11 cellular contexts compared by ENCODE assay signal in genomic region chr3:142275856-142276255, GRCh38. TPM values are rescaled to one million over a fixed set of nuclear protein-coding genes. Genes with fewer than 3 reads are reported as not detected.
A peak's percentile ranks its signal among the peaks of the same experiment; 100 is the strongest.
DNase-seq lines count a peak whose midpoint lies in the region; ATAC-seq, FAIRE-seq and TF ChIP-seq lines count a peak whose summit lies in the region.
"Had no signal": no experiment of that assay in that cellular context is flagged by ENCODE, and none has a peak within 500 bp of the region (broad histone marks: within the 10 kb centered on the region; RNA-seq: fewer than 3 reads in every experiment).

No MANE protein-coding gene starts in this region.

- DNase-seq in GM03348 (ENCODE audit: low spot score) (peak; percentile 68), PC-3 (peak; percentile 14), pancreas (no peak), germinal center (ENCODE audit: low spot score) (no peak), erythroblast (lab: John Stamatoyannopoulos, UW) (no peak)
- DNase-seq in activated CD4-positive, alpha-beta T cell treated with anti-CD3 and anti-CD28 coated beads for 4 hours: no peak
- DNase-seq: activated CD4-positive, alpha-beta T cell treated with anti-CD3 and anti-CD28 coated beads, Interleukin-2, amount 10 ng/mL, durations not matched to agents 24 days and 14 days; NCI-H510A treated with DMSO at 0.1 percent for 48 hours had no signal

- peaks cover 34% of the 10 kb centered on the region for H3K4me1 Mint-ChIP-seq in dendritic cell treated with granulocyte-macrophage colony-stimulating factor and Interleukin-4, amounts not matched to agents 40 ng/mL and 50 ng/mL, for 4 days (ENCODE audit: low read depth)

- CTCF ChIA-PET in PC-3 (lab: Charles Lee): no interaction called here

- H3K79me2 ChIP-seq in PC-3 (ENCODE audit: low read length): no peaks in the 10 kb centered on the region

- H3K9me3 ChIP-seq in PC-3 (ENCODE audit: low read length): no peaks in the 10 kb centered on the region
- no peaks in the 10 kb centered on the region for H3K9me3 ChIP-seq in pancreas

- H3K9ac ChIP-seq in PC-3 (ENCODE audit: low read length): no peak overlapping the region

- TF ChIP-seq POLR2A in erythroblast (IDR thresholded peaks at IDR 0.05; ENCODE audit: low read length): no peak

- H3K27ac ChIP-seq in PC-3 (ENCODE audit: low read length): no peak overlapping the region
- no peak overlapping the region for H3K27ac ChIP-seq in pancreas

- no peaks in the 10 kb centered on the region for H4K20me1 ChIP-seq in PC-3 (ENCODE audit: low read length)

- no peak overlapping the region for H3K4me2 ChIP-seq in PC-3 (ENCODE audit: low read length)

- BruUV-seq in PC-3 (replicated peaks; lab: Mats Ljungman, UMichigan): no TSS peak

- TF ChIP-seq CTCF in PC-3 (conservative IDR thresholded peaks at IDR 0.05; ENCODE audit: low read depth, low read length) (no peak), pancreas (IDR thresholded peaks at IDR 0.05) (no peak)

- H3K27me3 ChIP-seq in PC-3 (ENCODE audit: low read length): no peaks in the 10 kb centered on the region
- no peaks in the 10 kb centered on the region for H3K27me3 ChIP-seq in pancreas

- ATAC-seq in PC-3 (no peak), pancreas (peak in 3 of 4 donors; percentile 11 to 64 (median 33)), HG03354 (IDR thresholded peaks at IDR 0.05; ENCODE audit: poor library complexity, severe bottlenecking, unreplicated experiment) (no peak)

- H2AFZ ChIP-seq in PC-3 (ENCODE audit: low read length): no peak overlapping the region

- H3K4me1 ChIP-seq in PC-3 (ENCODE audit: insufficient read depth, low read length): no peaks in the 10 kb centered on the region
- H3K4me1 ChIP-seq in pancreas: no peaks in the 10 kb centered on the region

- H3K36me3 ChIP-seq in PC-3 (ENCODE audit: low read depth, low read length): no peaks in the 10 kb centered on the region
- no peaks in the 10 kb centered on the region for H3K36me3 ChIP-seq in pancreas

- no peaks in the 10 kb centered on the region for H3F3A ChIP-seq in PC-3 (ENCODE audit: low read length, unreplicated experiment)

- 69 to 70% methylated on average over 2 of the region's 2 CpGs for whole genome bisulfite sequencing in pancreas, 2 donors

- H3K27me3 Mint-ChIP-seq in dendritic cell treated with granulocyte-macrophage colony-stimulating factor and Interleukin-4, amounts not matched to agents 40 ng/mL and 50 ng/mL, for 4 days: no peaks in the 10 kb centered on the region
- H3K27me3 Mint-ChIP-seq: activated CD4-positive, alpha-beta T cell treated with anti-CD3 and anti-CD28 coated beads, Interleukin-2, amount 10 ng/mL, durations not matched to agents 24 days and 14 days had no signal

- POLR2A ChIA-PET in PC-3 (lab: Charles Lee; ENCODE audit: unreplicated experiment): no interaction called here

- no peak overlapping the region for H3K4me3 Mint-ChIP-seq in dendritic cell treated with granulocyte-macrophage colony-stimulating factor and Interleukin-4, amounts not matched to agents 40 ng/mL and 50 ng/mL, for 4 days
- H3K4me3 Mint-ChIP-seq: activated CD4-positive, alpha-beta T cell treated with anti-CD3 and anti-CD28 coated beads, Interleukin-2, amount 10 ng/mL, durations not matched to agents 24 days and 14 days had no signal

- no peak overlapping the region for H3K4me3 ChIP-seq in PC-3 (ENCODE audit: low read length)
- no peak overlapping the region for H3K4me3 ChIP-seq in pancreas

- H3K9me3 Mint-ChIP-seq in dendritic cell treated with granulocyte-macrophage colony-stimulating factor and Interleukin-4, amounts not matched to agents 40 ng/mL and 50 ng/mL, for 4 days: no peaks in the 10 kb centered on the region
- H3K9me3 Mint-ChIP-seq: activated CD4-positive, alpha-beta T cell treated with anti-CD3 and anti-CD28 coated beads, Interleukin-2, amount 10 ng/mL, durations not matched to agents 24 days and 14 days had no signal

- no peaks in the 10 kb centered on the region for H3K36me3 Mint-ChIP-seq in dendritic cell treated with granulocyte-macrophage colony-stimulating factor and Interleukin-4, amounts not matched to agents 40 ng/mL and 50 ng/mL, for 4 days (ENCODE audit: low read depth)

- peak overlapping the region; percentile 2 for H3K27ac Mint-ChIP-seq in dendritic cell treated with granulocyte-macrophage colony-stimulating factor and Interleukin-4, amounts not matched to agents 40 ng/mL and 50 ng/mL, for 4 days
- H3K27ac Mint-ChIP-seq: activated CD4-positive, alpha-beta T cell treated with anti-CD3 and anti-CD28 coated beads, Interleukin-2, amount 10 ng/mL, durations not matched to agents 24 days and 14 days had no signal

- intact Hi-C loops in PC-3 (cut with micrococcal nuclease): no loop called here
- intact Hi-C loops in dendritic cell treated with granulocyte-macrophage colony-stimulating factor and Interleukin-4, amounts not matched to agents 40 ng/mL and 50 ng/mL, for 4 days (cut with micrococcal nuclease): no loop called here
- intact Hi-C loops in pancreas (cut with DNase I): loop anchor here in 1 of 3 donors (10.0 kb wide), 1 partner anchor 311 kb away; no protein-coding TSS in a partner anchor

- H3K9me2 ChIP-seq in PC-3 (replicated peaks; ENCODE audit: low read length): no peaks in the 10 kb centered on the region

- FAIRE-seq in pancreas (lab: Jason Lieb, UNC): no peak
- FAIRE-seq: colon had no signal

RNA-seq across cellular contexts. Expression of gene GK5, which starts 50.5 kb away (rescaled TPM):
- total RNA-seq in PC-3 (2014; rRNA removed) (4.6 and 5.5 TPM in 2 replicates), pancreas (10 to 100 TPM in 2 of 6 donors, 1 to 10 TPM in 4; 5.4 to 12.2 (median 8.3) TPM)
- 1 to 10 TPM; 5.2 to 6.9 TPM for polyA plus RNA-seq in pancreas

Comparison
In these comparisons a context has a peak if more than half of its experiments do, and no peak if none do; other contexts are left out.
1. DNase-seq: peak in GM03348 (single experiment) and PC-3 (single experiment); none in pancreas (0 of 6), germinal center (single experiment), activated CD4-positive, alpha-beta T cell treated with anti-CD3 and anti-CD28 coated beads for 4 hours (0 of 2) and erythroblast (0 of 2).
2. ATAC-seq: peak in pancreas (3 of 4); none in PC-3 (single experiment) and HG03354 (single experiment).